Comparison of ENCODE assay signal across 8 cellular contexts in genomic region chr1:178094752-178095645, GRCh38. TPM values are rescaled to one million over a fixed set of nuclear protein-coding genes. Genes with fewer than 3 reads are reported as not detected.
DNase-seq lines count a peak whose midpoint lies in the region; ATAC-seq lines count a peak whose summit lies in the region.
"Had no signal": no experiment of that assay in that cellular context is flagged by ENCODE, and none has a peak within 500 bp of the region (broad histone marks: within the 10 kb centered on the region; RNA-seq: fewer than 3 reads in every experiment).

No MANE protein-coding gene starts in this region.

- H3K9ac ChIP-seq in iPS-15b (ENCODE audit: low read depth, low read length), result peak overlapping the region; percentile 84

- no peaks in the 10 kb centered on the region for H3K27me3 ChIP-seq in iPS-15b (ENCODE audit: control insufficient read depth, insufficient read depth, low read length)

- H3K9me3 Mint-ChIP-seq in T-cell, result peaks cover 0 to 8% (median 0%) of the 10 kb centered on the region in 3 donors
- H3K9me3 Mint-ChIP-seq in stimulated activated naive B cell treated with anti-CD40 and anti-IgM and Interleukin-4, amounts not matched to agents 10 μg/mL and 1 μg/mL and 100 μg/mL, for 72 hours, result peaks cover 0 to 4% of the 10 kb centered on the region in 2 donors

- H3K36me3 ChIP-seq in iPS-15b (ENCODE audit: control insufficient read depth, insufficient read depth, low read length), result no peaks in the 10 kb centered on the region

- H3K27ac Mint-ChIP-seq in T-cell, result no peak overlapping the region
- no peak overlapping the region for H3K27ac Mint-ChIP-seq in stimulated activated naive B cell treated with anti-CD40 and anti-IgM and Interleukin-4, amounts not matched to agents 10 μg/mL and 1 μg/mL and 100 μg/mL, for 72 hours

- H3K4me1 Mint-ChIP-seq in T-cell, result peaks cover 7 to 19% (median 18%) of the 10 kb centered on the region in 3 donors
- peaks cover 6 to 18% of the 10 kb centered on the region in 2 donors for H3K4me1 Mint-ChIP-seq in stimulated activated naive B cell treated with anti-CD40 and anti-IgM and Interleukin-4, amounts not matched to agents 10 μg/mL and 1 μg/mL and 100 μg/mL, for 72 hours

- H3K4me3 Mint-ChIP-seq in T-cell, result peak overlapping the region; percentile 37 to 58 (median 50)
- H3K4me3 Mint-ChIP-seq in stimulated activated naive B cell treated with anti-CD40 and anti-IgM and Interleukin-4, amounts not matched to agents 10 μg/mL and 1 μg/mL and 100 μg/mL, for 72 hours, result peak overlapping the region; percentile 70 to 92

- ATAC-seq in T-cell (replicated peaks in 1 of 4) (no peak), HG03571 (IDR thresholded peaks at IDR 0.05; ENCODE audit: unreplicated experiment) (no peak), HG03097 (IDR thresholded peaks at IDR 0.05; ENCODE audit: low FRiP score, unreplicated experiment) (no peak), HG03280 (IDR thresholded peaks at IDR 0.05; ENCODE audit: unreplicated experiment) (no peak)
- ATAC-seq in stimulated activated naive B cell treated with anti-CD40 and anti-IgM and Interleukin-4, amounts not matched to agents 10 μg/mL and 1 μg/mL and 100 μg/mL, for 72 hours (replicated peaks), result no peak

- POLR2A ChIA-PET in T-cell (lab: Charles Lee), result no interaction called here

- no peaks in the 10 kb centered on the region for H3K36me3 Mint-ChIP-seq in T-cell
- peaks cover 0 to 2% of the 10 kb centered on the region in 2 donors for H3K36me3 Mint-ChIP-seq in stimulated activated naive B cell treated with anti-CD40 and anti-IgM and Interleukin-4, amounts not matched to agents 10 μg/mL and 1 μg/mL and 100 μg/mL, for 72 hours

- H3K27me3 Mint-ChIP-seq in T-cell, result peaks cover 56 to 62% of the 10 kb centered on the region in 2 donors
- H3K27me3 Mint-ChIP-seq in stimulated activated naive B cell treated with anti-CD40 and anti-IgM and Interleukin-4, amounts not matched to agents 10 μg/mL and 1 μg/mL and 100 μg/mL, for 72 hours, result peaks cover 43 to 47% of the 10 kb centered on the region in 2 donors

- peaks cover 11% of the 10 kb centered on the region for H3K4me1 ChIP-seq in iPS-15b (ENCODE audit: control insufficient read depth, insufficient read depth, low read length)

- CTCF ChIA-PET in T-cell (lab: Charles Lee), result no interaction called here

- H3K4me3 ChIP-seq in iPS-15b (ENCODE audit: low read depth, low read length), result peak overlapping the region; percentile 77

- DNase-seq in HCEC 1CT (peak; percentile 53), T-cell (no peak)
- no peak for DNase-seq in stimulated activated naive B cell treated with anti-CD40 and anti-IgM and Interleukin-4, amounts not matched to agents 10 μg/mL and 1 μg/mL and 100 μg/mL, for 72 hours

- H3K9me3 ChIP-seq in iPS-15b (ENCODE audit: control insufficient read depth, insufficient read depth, low read length), result no peaks in the 10 kb centered on the region

RNA-seq across cellular contexts. Expression of gene RASAL2, which starts 1.1 kb away (rescaled TPM):
- total RNA-seq in T-cell, result under 1 TPM in 4 of 5 donors, not detected in 1; 0.05 to 0.19 (median 0.11) TPM
- total RNA-seq: activated CD8-positive, alpha-beta memory T cell treated with anti-CD3 and anti-CD28 coated beads for 36 hours had no signal
